Comparison of ENCODE assay signal across 19 cellular contexts in the genomic region with DNA sequence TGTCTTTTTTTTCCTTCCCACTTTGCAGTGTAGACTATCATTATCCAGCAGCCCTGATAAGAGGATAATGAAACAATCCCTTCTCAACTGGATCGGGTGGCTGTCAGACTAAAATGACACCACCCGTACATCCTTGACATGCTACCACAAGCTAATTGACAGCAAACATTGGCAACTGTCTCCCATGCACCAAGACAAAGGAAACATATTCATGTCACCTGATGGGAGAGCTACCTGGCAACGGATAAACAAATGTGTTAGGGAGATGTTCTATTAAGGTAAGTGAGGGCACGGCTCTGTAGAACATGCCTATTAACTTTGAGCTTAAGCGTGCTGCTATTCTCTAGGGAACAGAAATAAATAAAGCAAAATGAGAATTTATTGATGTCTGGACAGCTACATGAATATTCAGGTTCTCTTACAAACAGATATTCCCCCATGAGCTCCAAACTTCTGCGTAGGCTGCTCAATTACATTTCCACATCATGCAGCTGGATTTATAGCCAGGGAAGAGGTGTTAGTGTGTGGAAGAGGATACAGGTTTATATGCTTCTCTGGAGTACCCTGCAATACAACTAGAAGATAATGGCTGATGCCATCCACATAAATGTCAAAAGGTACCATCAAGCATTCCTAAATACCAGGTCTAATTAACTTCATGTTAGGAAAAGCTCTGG.
A peak's percentile ranks its signal among the peaks of the same experiment; 100 is the strongest.
DNase-seq lines count a peak whose midpoint lies in the region; ATAC-seq, FAIRE-seq and TF ChIP-seq lines count a peak whose summit lies in the region.
"Had no signal": no experiment of that assay in that cellular context is flagged by ENCODE, and none has a peak within 500 bp of the region (broad histone marks: within the 10 kb centered on the region; RNA-seq: fewer than 3 reads in every experiment).

No MANE protein-coding gene starts in this region.

- H3K27ac ChIP-seq in A549 (no peak overlapping the region), endodermal cell (ENCODE audit: low read depth, low read length) (no peak overlapping the region), left ventricle myocardium inferior (replicated peaks) (no peak overlapping the region)
- H3K27ac ChIP-seq: upper lobe of left lung had no signal

- H3K9ac ChIP-seq in endodermal cell (ENCODE audit: extremely low read depth, low read length, poor library complexity, severe bottlenecking) = no peak overlapping the region

- WGBS in A549 (ENCODE audit: missing lambda C conversion rate) = 90% methylated on average over 6 of the region's 6 CpGs
- WGBS in endodermal cell (ENCODE audit: insufficient coverage in 1 of 2, insufficient read length in 1 of 2), 2 experiments = 71 to 89% methylated on average over 3 to 6 of the region's 6 CpGs

- H3K4me3 Mint-ChIP-seq in endodermal cell = no peak overlapping the region
- no peak overlapping the region for H3K4me3 Mint-ChIP-seq in activated CD4-positive, alpha-beta T cell treated with anti-CD3 and anti-CD28 coated beads, Interleukin-2, amount 10 ng/mL, durations not matched to agents 7 days and 5 days
- H3K4me3 Mint-ChIP-seq: activated naive CD4-positive, alpha-beta T cell treated with anti-CD3 and anti-CD28 coated beads for 36 hours; CD4-positive, alpha-beta memory T cell had no signal

- no peaks in the 10 kb centered on the region for H3K36me3 ChIP-seq in endodermal cell (ENCODE audit: control insufficient read depth, insufficient read depth, low read length)
- H3K36me3 ChIP-seq in left ventricle myocardium inferior = no peaks in the 10 kb centered on the region
- H3K36me3 ChIP-seq: upper lobe of left lung had no signal

- H3K27me3 Mint-ChIP-seq in endodermal cell (ENCODE audit: insufficient read depth) = peaks cover 4% of the 10 kb centered on the region
- H3K27me3 Mint-ChIP-seq in activated CD4-positive, alpha-beta T cell treated with anti-CD3 and anti-CD28 coated beads, Interleukin-2, amount 10 ng/mL, durations not matched to agents 7 days and 5 days = no peaks in the 10 kb centered on the region

- H3K4me1 ChIP-seq in A549 (no peaks in the 10 kb centered on the region), endodermal cell (ENCODE audit: control insufficient read depth, insufficient read depth, low read length) (peaks cover 15% of the 10 kb centered on the region), left ventricle myocardium inferior (no peaks in the 10 kb centered on the region)
- H3K4me1 ChIP-seq: upper lobe of left lung had no signal

- no peak overlapping the region for H3K27ac Mint-ChIP-seq in endodermal cell
- H3K27ac Mint-ChIP-seq in activated CD4-positive, alpha-beta T cell treated with anti-CD3 and anti-CD28 coated beads, Interleukin-2, amount 10 ng/mL, durations not matched to agents 7 days and 5 days = no peak overlapping the region
- H3K27ac Mint-ChIP-seq: activated naive CD4-positive, alpha-beta T cell treated with anti-CD3 and anti-CD28 coated beads for 36 hours; CD4-positive, alpha-beta memory T cell had no signal

- H3K9me3 ChIP-seq in A549 (no peaks in the 10 kb centered on the region), endodermal cell (ENCODE audit: control insufficient read depth, low read length) (no peaks in the 10 kb centered on the region), left ventricle myocardium inferior (replicated peaks) (no peaks in the 10 kb centered on the region)
- H3K9me3 ChIP-seq: upper lobe of left lung had no signal

- H3K4me2 ChIP-seq in A549 = no peak overlapping the region

- ATAC-seq in A549 (no peak), SK-N-SH treated with all-trans-retinoic acid at 6 μM for 48 hours (no peak)

- peak; percentile 61 for FAIRE-seq in A549 (lab: Jason Lieb, UNC)
- FAIRE-seq: A204.1, GM12892 had no signal

- intact Hi-C loops in left ventricle myocardium inferior (cut with micrococcal nuclease) = no loop called here

- POLR2A ChIA-PET in A549 (lab: Yijun Ruan, JAX) = no interaction called here
- POLR2A ChIA-PET in activated CD4-positive, alpha-beta T cell treated with anti-CD3 and anti-CD28 coated beads, Interleukin-2, amount 10 ng/mL, durations not matched to agents 7 days and 5 days (lab: Charles Lee) = no interaction called here

- H3K36me3 Mint-ChIP-seq in endodermal cell (ENCODE audit: low read depth) = no peaks in the 10 kb centered on the region
- no peaks in the 10 kb centered on the region for H3K36me3 Mint-ChIP-seq in activated CD4-positive, alpha-beta T cell treated with anti-CD3 and anti-CD28 coated beads, Interleukin-2, amount 10 ng/mL, durations not matched to agents 7 days and 5 days (ENCODE audit: low read depth)
- H3K36me3 Mint-ChIP-seq: CD4-positive, alpha-beta memory T cell had no signal

- H3K27me3 ChIP-seq in endodermal cell (ENCODE audit: control insufficient read depth, insufficient read depth, low read length, poor library complexity, severe bottlenecking) (no peaks in the 10 kb centered on the region), left ventricle myocardium inferior (ENCODE audit: low read depth) (no peaks in the 10 kb centered on the region)
- H3K27me3 ChIP-seq: upper lobe of left lung had no signal

- H3K4me3 ChIP-seq in A549 = no peak overlapping the region
- peak overlapping the region; percentile 50 for H3K4me3 ChIP-seq in endodermal cell (ENCODE audit: low read length)
- H3K4me3 ChIP-seq in left ventricle myocardium inferior = no peak overlapping the region
- H3K4me3 ChIP-seq: upper lobe of left lung had no signal

- no peak for TF ChIP-seq POLR2A in A549 (IDR thresholded peaks at IDR 0.05; ENCODE audit: low read length)

- CTCF ChIA-PET in A549 (lab: Yijun Ruan, JAX) = interaction anchor here (0.6 to 1.5 kb wide), 4 partner anchors 155 to 1896 kb away, joined by 3 to 4 read pairs (median 4); no protein-coding TSS in a partner anchor
- CTCF ChIA-PET in activated CD4-positive, alpha-beta T cell treated with anti-CD3 and anti-CD28 coated beads, Interleukin-2, amount 10 ng/mL, durations not matched to agents 7 days and 5 days (lab: Charles Lee) = interaction anchor here (1.0 kb wide), 1 partner anchor 40 kb away, joined by 3 read pairs; no protein-coding TSS in a partner anchor

- no peak for DNase-seq in A549 (ENCODE audit: low read depth in 1 of 2, low spot score in 1 of 2)
- peak; percentile 89 for DNase-seq in NCI-H1436 (lab: John Stamatoyannopoulos, UW)
- peak; percentile 91 for DNase-seq in NCI-H345 (lab: John Stamatoyannopoulos, UW)
- DNase-seq in endodermal cell = no peak
- DNase-seq in activated CD4-positive, alpha-beta T cell treated with anti-CD3 and anti-CD28 coated beads, Interleukin-2, amount 10 ng/mL, durations not matched to agents 7 days and 5 days = no peak
- no peak for DNase-seq in left ventricle myocardium inferior
- DNase-seq in stimulated activated CD4-positive, alpha-beta T cell treated with anti-CD3 and anti-CD28 coated beads, Interleukin-4, amount 100 ng/mL, for 24 hours = no peak
- DNase-seq: activated CD4-positive, CD25-positive, alpha-beta regulatory T cell treated with anti-CD3 and anti-CD28 coated beads, Interleukin-2, amount 50 U/mL, for 72 hours; activated CD8-positive, alpha-beta memory T cell treated with anti-CD3 and anti-CD28 coated beads, Interleukin-2, amount 50 U/mL, for 4 hours; activated naive CD4-positive, alpha-beta T cell treated with anti-CD3 and anti-CD28 coated beads for 36 hours; CD4-positive, alpha-beta memory T cell; cortex of kidney; H7; MM.1S; SIG-M5; upper lobe of left lung had no signal

- no peak for TF ChIP-seq RAD21 in A549 (conservative IDR thresholded peaks at IDR 0.05 in 1 of 2, IDR thresholded peaks at IDR 0.05 in 1 of 2)

- TF ChIP-seq CTCF in A549 (IDR thresholded peaks at IDR 0.05) (no peak), endodermal cell (conservative IDR thresholded peaks at IDR 0.05) (no peak), left ventricle myocardium inferior (IDR thresholded peaks at IDR 0.05; ENCODE audit: borderline replicate concordance) (no peak)

- H3K4me1 Mint-ChIP-seq in endodermal cell = peaks cover 40% of the 10 kb centered on the region
- peaks cover 3% of the 10 kb centered on the region for H3K4me1 Mint-ChIP-seq in activated CD4-positive, alpha-beta T cell treated with anti-CD3 and anti-CD28 coated beads, Interleukin-2, amount 10 ng/mL, durations not matched to agents 7 days and 5 days

- H3K9me3 Mint-ChIP-seq in endodermal cell = no peaks in the 10 kb centered on the region
- no peaks in the 10 kb centered on the region for H3K9me3 Mint-ChIP-seq in activated CD4-positive, alpha-beta T cell treated with anti-CD3 and anti-CD28 coated beads, Interleukin-2, amount 10 ng/mL, durations not matched to agents 7 days and 5 days
- H3K9me3 Mint-ChIP-seq: activated naive CD4-positive, alpha-beta T cell treated with anti-CD3 and anti-CD28 coated beads for 36 hours; CD4-positive, alpha-beta memory T cell had no signal

- no peak for TF ChIP-seq EP300 in A549 (IDR thresholded peaks at IDR 0.05)

TF ChIP-seq in A549, 52 proteins besides CTCF, POLR2A, EP300 and RAD21 (continues in another document):
- no peak for TF ChIP-seq CEBPB (IDR thresholded peaks at IDR 0.05)
- no peak for TF ChIP-seq TFCP2L1 (CRISPR knock-in tag; IDR thresholded peaks at IDR 0.05)
- no peak for TF ChIP-seq SREBF2 (IDR thresholded peaks at IDR 0.05)

TF ChIP-seq in SK-N-SH treated with all-trans-retinoic acid at 6 μM for 48 hours, 23 proteins besides CTCF, POLR2A, EP300 and RAD21 (continues in another document):
- no peak for TF ChIP-seq ISL1 (CRISPR knock-in tag; IDR thresholded peaks at IDR 0.05)
- TF ChIP-seq, protein P1, sequence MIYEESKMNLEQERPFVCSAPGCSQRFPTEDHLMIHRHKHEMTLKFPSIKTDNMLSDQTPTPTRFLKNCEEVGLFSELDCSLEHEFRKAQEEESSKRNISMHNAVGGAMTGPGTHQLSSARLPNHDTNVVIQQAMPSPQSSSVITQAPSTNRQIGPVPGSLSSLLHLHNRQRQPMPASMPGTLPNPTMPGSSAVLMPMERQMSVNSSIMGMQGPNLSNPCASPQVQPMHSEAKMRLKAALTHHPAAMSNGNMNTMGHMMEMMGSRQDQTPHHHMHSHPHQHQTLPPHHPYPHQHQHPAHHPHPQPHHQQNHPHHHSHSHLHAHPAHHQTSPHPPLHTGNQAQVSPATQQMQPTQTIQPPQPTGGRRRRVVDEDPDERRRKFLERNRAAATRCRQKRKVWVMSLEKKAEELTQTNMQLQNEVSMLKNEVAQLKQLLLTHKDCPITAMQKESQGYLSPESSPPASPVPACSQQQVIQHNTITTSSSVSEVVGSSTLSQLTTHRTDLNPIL (CRISPR knock-in tag; IDR thresholded peaks at IDR 0.05; ENCODE audit: low read depth) = no peak
- TF ChIP-seq CSDC2 (CRISPR knock-in tag; IDR thresholded peaks at IDR 0.05) = no peak
- TF ChIP-seq ZNF565 (CRISPR knock-in tag; conservative IDR thresholded peaks at IDR 0.05; ENCODE audit: low read depth) = no peak
- no peak for TF ChIP-seq OSR1 (CRISPR knock-in tag; IDR thresholded peaks at IDR 0.05)
- no peak for TF ChIP-seq ESRRG (CRISPR knock-in tag; IDR thresholded peaks at IDR 0.05)

Comparison
In these comparisons a context has a peak if more than half of its experiments do, and no peak if none do; other contexts are left out.
1. DNase-seq: peak in NCI-H1436 (single experiment) and NCI-H345 (single experiment); none in A549 (0 of 2), endodermal cell (single experiment), activated CD4-positive, alpha-beta T cell treated with anti-CD3 and anti-CD28 coated beads, Interleukin-2, amount 10 ng/mL, durations not matched to agents 7 days and 5 days (single experiment), left ventricle myocardium inferior (single experiment) and stimulated activated CD4-positive, alpha-beta T cell treated with anti-CD3 and anti-CD28 coated beads, Interleukin-4, amount 100 ng/mL, for 24 hours (single experiment).